Comparison of ENCODE assay signal across 1 cellular context in the genomic region with DNA sequence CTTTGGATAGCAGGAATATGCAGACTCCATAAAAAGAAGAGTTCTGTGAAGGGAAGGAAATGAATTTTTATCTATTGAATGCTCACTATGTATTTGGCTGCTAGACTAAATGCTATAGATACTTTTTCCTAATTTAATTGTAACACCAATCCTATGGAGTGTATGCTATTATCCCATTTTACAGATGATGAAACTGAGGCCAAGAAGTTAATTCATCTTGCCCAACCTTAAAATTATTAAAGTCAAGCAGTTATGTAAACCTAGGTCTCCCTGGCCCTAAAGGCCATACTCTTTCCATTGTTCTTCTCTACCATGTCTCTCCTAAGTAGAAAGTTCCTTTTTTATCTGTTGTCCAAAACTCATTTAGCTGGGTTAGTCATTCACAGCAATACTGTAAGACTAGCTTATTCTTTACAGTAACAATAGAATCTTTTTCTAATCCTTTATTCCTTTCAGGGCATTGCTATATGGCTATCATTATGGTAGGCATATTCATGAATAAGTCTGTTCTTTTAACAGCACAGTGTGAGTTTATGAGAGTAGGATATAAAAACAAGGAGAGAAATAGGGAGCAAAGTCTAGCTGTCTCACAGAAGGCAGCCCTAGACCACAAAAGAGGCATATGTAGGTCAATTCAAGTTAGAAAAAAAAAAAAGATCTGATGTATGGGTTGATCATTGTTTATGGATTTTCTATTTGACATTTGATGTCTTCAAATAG.
TF ChIP-seq lines count a peak whose summit lies in the region.

No MANE protein-coding gene starts in this region.

TF ChIP-seq in SK-N-SH, 30 proteins besides CTCF, POLR2A, EP300 and RAD21 (continued from another document):
- TF ChIP-seq RCOR1 (IDR thresholded peaks at IDR 0.05; ENCODE audit: low read length), result no peak
